ENCODE assay signal across 6 cellular contexts in genomic region chr1:120273363-120273762, GRCh38.
DNase-seq lines count a peak whose midpoint lies in the region; ATAC-seq and TF ChIP-seq lines count a peak whose summit lies in the region.
"Not testable (repeated sequence)": the region's sequence is repeated elsewhere in the genome, so short reads cannot be mapped to it uniquely, and the experiment has no call there.

No MANE protein-coding gene starts in this region.

- not testable (repeated sequence) for H3K4me3 Mint-ChIP-seq in WTC11; activated CD4-positive, alpha-beta T cell treated with anti-CD3 and anti-CD28 coated beads, Interleukin-2, amount 10 ng/mL, durations not matched to agents 7 days and 5 days; dendritic cell treated with granulocyte-macrophage colony-stimulating factor and Interleukin-4, amounts not matched to agents 40 ng/mL and 50 ng/mL, for 4 days; stimulated activated memory B cell treated with anti-CD40 and anti-IgM and Interleukin-4, amounts not matched to agents 10 μg/mL and 1 μg/mL and 100 μg/mL, for 72 hours

- not testable (repeated sequence) for H3K9me3 ChIP-seq in right lobe of liver

- not testable (repeated sequence) for H3K36me3 Mint-ChIP-seq in WTC11; activated CD4-positive, alpha-beta T cell treated with anti-CD3 and anti-CD28 coated beads, Interleukin-2, amount 10 ng/mL, durations not matched to agents 7 days and 5 days (ENCODE audit: low read depth); dendritic cell treated with granulocyte-macrophage colony-stimulating factor and Interleukin-4, amounts not matched to agents 40 ng/mL and 50 ng/mL, for 4 days (ENCODE audit: low read depth); stimulated activated memory B cell treated with anti-CD40 and anti-IgM and Interleukin-4, amounts not matched to agents 10 μg/mL and 1 μg/mL and 100 μg/mL, for 72 hours

- H3K9me3 Mint-ChIP-seq in WTC11; activated CD4-positive, alpha-beta T cell treated with anti-CD3 and anti-CD28 coated beads, Interleukin-2, amount 10 ng/mL, durations not matched to agents 7 days and 5 days; dendritic cell treated with granulocyte-macrophage colony-stimulating factor and Interleukin-4, amounts not matched to agents 40 ng/mL and 50 ng/mL, for 4 days; stimulated activated memory B cell treated with anti-CD40 and anti-IgM and Interleukin-4, amounts not matched to agents 10 μg/mL and 1 μg/mL and 100 μg/mL, for 72 hours: not testable (repeated sequence)

- 19% methylated on average over 2 of the region's 4 CpGs for WGBS in right lobe of liver (ENCODE audit: insufficient coverage, low coverage, low lambda C conversion rate, missing lambda C conversion rate)

- H3K27ac Mint-ChIP-seq in WTC11; stimulated activated memory B cell treated with anti-CD40 and anti-IgM and Interleukin-4, amounts not matched to agents 10 μg/mL and 1 μg/mL and 100 μg/mL, for 72 hours: not testable (repeated sequence)
- peak overlapping the region; percentile 76 for H3K27ac Mint-ChIP-seq in activated CD4-positive, alpha-beta T cell treated with anti-CD3 and anti-CD28 coated beads, Interleukin-2, amount 10 ng/mL, durations not matched to agents 7 days and 5 days
- peak overlapping the region; percentile 61 for H3K27ac Mint-ChIP-seq in dendritic cell treated with granulocyte-macrophage colony-stimulating factor and Interleukin-4, amounts not matched to agents 40 ng/mL and 50 ng/mL, for 4 days

- intact Hi-C loops in dendritic cell treated with granulocyte-macrophage colony-stimulating factor and Interleukin-4, amounts not matched to agents 40 ng/mL and 50 ng/mL, for 4 days (cut with micrococcal nuclease); right lobe of liver (cut with DNase I): not testable (repeated sequence)

- not testable (repeated sequence) for DNase-seq in WTC11 (ENCODE audit: low spot score); right lobe of liver
- DNase-seq in activated CD4-positive, alpha-beta T cell treated with anti-CD3 and anti-CD28 coated beads, Interleukin-2, amount 10 ng/mL, durations not matched to agents 7 days and 5 days, result peak; percentile 5

- not testable (repeated sequence) for H3K4me1 ChIP-seq in right lobe of liver

- POLR2A ChIA-PET in WTC11 (lab: Charles Lee); activated CD4-positive, alpha-beta T cell treated with anti-CD3 and anti-CD28 coated beads, Interleukin-2, amount 10 ng/mL, durations not matched to agents 7 days and 5 days (lab: Charles Lee): not testable (repeated sequence)

- not testable (repeated sequence) for H3K4me1 Mint-ChIP-seq in WTC11; activated CD4-positive, alpha-beta T cell treated with anti-CD3 and anti-CD28 coated beads, Interleukin-2, amount 10 ng/mL, durations not matched to agents 7 days and 5 days; dendritic cell treated with granulocyte-macrophage colony-stimulating factor and Interleukin-4, amounts not matched to agents 40 ng/mL and 50 ng/mL, for 4 days (ENCODE audit: low read depth); stimulated activated memory B cell treated with anti-CD40 and anti-IgM and Interleukin-4, amounts not matched to agents 10 μg/mL and 1 μg/mL and 100 μg/mL, for 72 hours

- CTCF ChIA-PET in WTC11 (lab: Charles Lee); activated CD4-positive, alpha-beta T cell treated with anti-CD3 and anti-CD28 coated beads, Interleukin-2, amount 10 ng/mL, durations not matched to agents 7 days and 5 days (lab: Charles Lee): not testable (repeated sequence)

- not testable (repeated sequence) for H3K27me3 Mint-ChIP-seq in WTC11 (ENCODE audit: low read depth); activated CD4-positive, alpha-beta T cell treated with anti-CD3 and anti-CD28 coated beads, Interleukin-2, amount 10 ng/mL, durations not matched to agents 7 days and 5 days; dendritic cell treated with granulocyte-macrophage colony-stimulating factor and Interleukin-4, amounts not matched to agents 40 ng/mL and 50 ng/mL, for 4 days; stimulated activated memory B cell treated with anti-CD40 and anti-IgM and Interleukin-4, amounts not matched to agents 10 μg/mL and 1 μg/mL and 100 μg/mL, for 72 hours

- not testable (repeated sequence) for TF ChIP-seq CTCF in WTC11 (IDR thresholded peaks at IDR 0.05); right lobe of liver (IDR thresholded peaks at IDR 0.05)

- not testable (repeated sequence) for H3K36me3 ChIP-seq in right lobe of liver

- not testable (repeated sequence) for H3K4me3 ChIP-seq in right lobe of liver

- not testable (repeated sequence) for H3K27me3 ChIP-seq in right lobe of liver

- not testable (repeated sequence) for TF ChIP-seq POLR2A in right lobe of liver (IDR thresholded peaks at IDR 0.05)

- H3K27ac ChIP-seq in right lobe of liver, result not testable (repeated sequence)

- ATAC-seq in GM19351 (IDR thresholded peaks at IDR 0.05; ENCODE audit: unreplicated experiment), result peak; percentile 59
- ATAC-seq in WTC11, result peak; percentile 13; the same call in 1 of the 2 replicates
- ATAC-seq in right lobe of liver, result peak in 3 of 4 donors; percentile 38 to 65 (median 44)
- peak; percentile 48 for ATAC-seq in stimulated activated memory B cell treated with anti-CD40 and anti-IgM and Interleukin-4, amounts not matched to agents 10 μg/mL and 1 μg/mL and 100 μg/mL, for 72 hours
